In genomic region chr9:93204470-93205043, GRCh38 we compare ENCODE assay signal across 14 cellular contexts. TPM values are rescaled to one million over a fixed set of nuclear protein-coding genes. Genes with fewer than 3 reads are reported as not detected.
DNase-seq lines count a peak whose midpoint lies in the region; ATAC-seq, FAIRE-seq and TF ChIP-seq lines count a peak whose summit lies in the region.
"Had no signal": no experiment of that assay in that cellular context is flagged by ENCODE, and none has a peak within 500 bp of the region (broad histone marks: within the 10 kb centered on the region; RNA-seq: fewer than 3 reads in every experiment).

No MANE protein-coding gene starts in this region.

- H3K79me2 ChIP-seq in K562 (ENCODE audit: control insufficient read depth, insufficient read depth, low read length): no peaks in the 10 kb centered on the region
- H3K79me2 ChIP-seq: parathyroid adenoma had no signal

- H3K27ac Mint-ChIP-seq in Caco-2 (ENCODE audit: unreplicated experiment) (peak overlapping the region; percentile 61), progenitor cell of endocrine pancreas (peak overlapping the region; percentile 83)
- H3K27ac Mint-ChIP-seq in activated CD4-positive, alpha-beta T cell treated with anti-CD3 and anti-CD28 coated beads for 36 hours: no peak overlapping the region
- H3K27ac Mint-ChIP-seq: stimulated activated naive CD8-positive, alpha-beta T cell treated with anti-CD3 and anti-CD28 coated beads, Interleukin-15, amount 100 ng/mL, for 72 hours had no signal

- peaks cover 12% of the 10 kb centered on the region; the same call in 1 of the 2 replicates for H4K20me1 ChIP-seq in K562 (replicated peaks; ENCODE audit: control insufficient read depth, insufficient read depth, low read length)

- CTCF ChIA-PET in Caco-2 (lab: Charles Lee): interaction anchor here (1.2 kb wide), 1 partner anchor 100 kb away, joined by 3 read pairs; no protein-coding TSS in a partner anchor
- CTCF ChIA-PET in K562 (lab: Yijun Ruan, JAX; ENCODE audit: low intra/inter-chr PET ratio): no interaction called here
- CTCF ChIA-PET in activated CD4-positive, alpha-beta T cell treated with anti-CD3 and anti-CD28 coated beads for 36 hours (lab: Charles Lee): no interaction called here

- POLR2A ChIA-PET in Caco-2 (lab: Charles Lee): no interaction called here
- POLR2A ChIA-PET in K562 (lab: Yijun Ruan, JAX): interaction anchor here (0.6 to 1.2 kb wide), 3 partner anchors 10 to 35 kb away, joined by 3 to 4 read pairs (median 3); no protein-coding TSS in a partner anchor
- POLR2A ChIA-PET in activated CD4-positive, alpha-beta T cell treated with anti-CD3 and anti-CD28 coated beads for 36 hours (lab: Charles Lee): no interaction called here

- no peak for TF ChIP-seq RAD21 in K562 (CRISPR knock-in tag; conservative IDR thresholded peaks at IDR 0.05 in 1 of 2, IDR thresholded peaks at IDR 0.05 in 1 of 2)

- no peak for FAIRE-seq in K562 (lab: Jason Lieb, UNC)
- FAIRE-seq: colon, D721Med had no signal

- DNase-seq in Caco-2 (no peak), K562 (ENCODE audit: extremely low read depth in 1 of 4, low spot score in 3 of 4) (no peak), right cardiac atrium (peak in 2 of 3 donors; percentile 72 to 74), progenitor cell of endocrine pancreas (ENCODE audit: low spot score, unreplicated experiment) (no peak), superior temporal gyrus (ENCODE audit: extremely low spot score) (no peak), MV-4-11 (lab: John Stamatoyannopoulos, UW) (no peak), AML-193 (lab: John Stamatoyannopoulos, UW) (no peak)
- no peak for DNase-seq in activated CD4-positive, alpha-beta T cell treated with anti-CD3 and anti-CD28 coated beads for 36 hours
- DNase-seq: activated CD4-positive, alpha-beta T cell treated with anti-CD3 and anti-CD28 coated beads for 1 hour; mesendoderm; stimulated activated naive CD8-positive, alpha-beta T cell treated with anti-CD3 and anti-CD28 coated beads, Interleukin-15, amount 100 ng/mL, for 72 hours had no signal

- intact Hi-C loops in Caco-2 (cut with micrococcal nuclease; ENCODE audit: unreplicated experiment): no loop called here
- intact Hi-C loops in K562 (cut with micrococcal nuclease): no loop called here
- intact Hi-C loops in right cardiac atrium (cut with DNase I): no loop called here
- intact Hi-C loops in activated CD4-positive, alpha-beta T cell treated with anti-CD3 and anti-CD28 coated beads for 36 hours (cut with DNase I, micrococcal nuclease): no loop called here

- BruUV-seq in Caco-2 (replicated peaks; lab: Mats Ljungman, UMichigan): no TSS peak
- no TSS peak for BruUV-seq in K562 (replicated peaks; lab: Mats Ljungman, UMichigan)

- ATAC-seq in K562 (peak; percentile 44), right cardiac atrium (peak; percentile 26 to 32)
- no peak for ATAC-seq in activated CD4-positive, alpha-beta T cell treated with anti-CD3 and anti-CD28 coated beads for 36 hours

- TF ChIP-seq CTCF in Caco-2 (IDR thresholded peaks at IDR 0.05; ENCODE audit: insufficient read depth in 1 of 2, low read depth in 1 of 2, low read length in 1 of 2, severe bottlenecking in 1 of 2, unreplicated experiment in 1 of 2) (no peak), K562 (IDR thresholded peaks at IDR 0.05 in 2 of 3, conservative IDR thresholded peaks at IDR 0.05 in 1 of 3; ENCODE audit: insufficient read depth in 2 of 3, low read depth in 1 of 3, low read length in 3 of 3) (no peak), progenitor cell of endocrine pancreas (IDR thresholded peaks at IDR 0.05; ENCODE audit: unreplicated experiment) (no peak)

- peaks cover 15% of the 10 kb centered on the region for H3K4me1 Mint-ChIP-seq in Caco-2 (ENCODE audit: low read depth, unreplicated experiment)
- peaks cover 78% of the 10 kb centered on the region for H3K4me1 Mint-ChIP-seq in progenitor cell of endocrine pancreas (ENCODE audit: low read depth)
- H3K4me1 Mint-ChIP-seq in activated CD4-positive, alpha-beta T cell treated with anti-CD3 and anti-CD28 coated beads for 36 hours: no peaks in the 10 kb centered on the region

- H3K36me3 Mint-ChIP-seq in Caco-2 (ENCODE audit: insufficient read depth, unreplicated experiment) (no peaks in the 10 kb centered on the region), progenitor cell of endocrine pancreas (ENCODE audit: insufficient read depth) (peaks cover 1% of the 10 kb centered on the region)
- H3K36me3 Mint-ChIP-seq in activated CD4-positive, alpha-beta T cell treated with anti-CD3 and anti-CD28 coated beads for 36 hours (ENCODE audit: low read depth): no peaks in the 10 kb centered on the region

- H3K9me3 ChIP-seq in Caco-2 (no peaks in the 10 kb centered on the region), K562 (replicated peaks; ENCODE audit: control insufficient read depth, insufficient read depth, low read depth, low read length) (no peaks in the 10 kb centered on the region), right cardiac atrium (ENCODE audit: control insufficient read depth, low read length) (no peaks in the 10 kb centered on the region)

- peaks cover 4% of the 10 kb centered on the region for H3K9me1 ChIP-seq in K562 (ENCODE audit: control insufficient read depth, insufficient read depth, low read length)

- no peak overlapping the region for H3K4me2 ChIP-seq in K562 (ENCODE audit: insufficient read depth, low read length)

- TF ChIP-seq EP300 in K562 (IDR thresholded peaks at IDR 0.05; ENCODE audit: low read length): no peak

- TF ChIP-seq POLR2A in K562 (conservative IDR thresholded peaks at IDR 0.05): no peak

- H3K9me3 Mint-ChIP-seq in Caco-2 (ENCODE audit: unreplicated experiment) (no peaks in the 10 kb centered on the region), progenitor cell of endocrine pancreas (ENCODE audit: low read depth) (no peaks in the 10 kb centered on the region)
- H3K9me3 Mint-ChIP-seq in activated CD4-positive, alpha-beta T cell treated with anti-CD3 and anti-CD28 coated beads for 36 hours (ENCODE audit: low read depth): peaks cover 2% of the 10 kb centered on the region

- no peak overlapping the region for H3K4me3 Mint-ChIP-seq in Caco-2 (ENCODE audit: unreplicated experiment)
- peak overlapping the region; percentile 40 for H3K4me3 Mint-ChIP-seq in progenitor cell of endocrine pancreas (ENCODE audit: low read depth)
- H3K4me3 Mint-ChIP-seq in activated CD4-positive, alpha-beta T cell treated with anti-CD3 and anti-CD28 coated beads for 36 hours: no peak overlapping the region
- H3K4me3 Mint-ChIP-seq: stimulated activated naive CD8-positive, alpha-beta T cell treated with anti-CD3 and anti-CD28 coated beads, Interleukin-15, amount 100 ng/mL, for 72 hours had no signal

- no peaks in the 10 kb centered on the region for H3K36me3 ChIP-seq in Caco-2 (ENCODE audit: control insufficient read depth, insufficient read depth, low read length)
- H3K36me3 ChIP-seq in K562 (ENCODE audit: control insufficient read depth, insufficient read depth, low read length): no peaks in the 10 kb centered on the region

- no peak overlapping the region for H2AFZ ChIP-seq in K562 (ENCODE audit: low read depth, low read length)
- H2AFZ ChIP-seq: parathyroid adenoma had no signal

- H3K4me1 ChIP-seq in Caco-2: peaks cover 23% of the 10 kb centered on the region
- H3K4me1 ChIP-seq in K562 (replicated peaks in 1 of 2; ENCODE audit: control insufficient read depth in 2 of 2, insufficient read depth in 2 of 2, low read length in 2 of 2): peaks cover 0 to 18% of the 10 kb centered on the region in 2 experiments; a peak in 3 of 5 replicates
- H3K4me1 ChIP-seq in right cardiac atrium (ENCODE audit: control insufficient read depth, insufficient read depth, low read length): peaks cover 16% of the 10 kb centered on the region

- no peaks in the 10 kb centered on the region for H3K27me3 ChIP-seq in Caco-2 (replicated peaks; ENCODE audit: control insufficient read depth, insufficient read depth, low read length)
- peaks cover 0 to 25% of the 10 kb centered on the region in 2 experiments; a peak in 1 of 5 replicates for H3K27me3 ChIP-seq in K562 (ENCODE audit: control insufficient read depth in 2 of 2, insufficient read depth in 2 of 2, low read length in 2 of 2)
- H3K27me3 ChIP-seq in right cardiac atrium (ENCODE audit: control insufficient read depth, insufficient read depth): no peaks in the 10 kb centered on the region

- no peak overlapping the region for H3K9ac ChIP-seq in K562 (ENCODE audit: insufficient read depth in 1 of 2, low read depth in 2 of 2, low read length in 2 of 2)
- H3K9ac ChIP-seq: parathyroid adenoma had no signal

- H3K27ac ChIP-seq in K562 (ENCODE audit: extremely low read depth, low read depth, low read length) (no peak overlapping the region), right cardiac atrium (ENCODE audit: low read length) (peak overlapping the region; percentile 93)
- H3K27ac ChIP-seq: parathyroid adenoma had no signal

- H3K27me3 Mint-ChIP-seq in Caco-2 (ENCODE audit: insufficient read depth, unreplicated experiment) (no peaks in the 10 kb centered on the region), progenitor cell of endocrine pancreas (no peaks in the 10 kb centered on the region)
- H3K27me3 Mint-ChIP-seq in activated CD4-positive, alpha-beta T cell treated with anti-CD3 and anti-CD28 coated beads for 36 hours: no peaks in the 10 kb centered on the region
- H3K27me3 Mint-ChIP-seq: stimulated activated naive CD8-positive, alpha-beta T cell treated with anti-CD3 and anti-CD28 coated beads, Interleukin-15, amount 100 ng/mL, for 72 hours had no signal

- no peak overlapping the region for H3K4me3 ChIP-seq in Caco-2 (ENCODE audit: low read depth, low read length)
- no peak overlapping the region for H3K4me3 ChIP-seq in K562
- no peak overlapping the region for H3K4me3 ChIP-seq in right cardiac atrium (ENCODE audit: low read length)

- in situ Hi-C loops in K562 (cut with MboI): no loop called here

- 3% methylated on average over 3 of the region's 4 CpGs for WGBS in K562 (ENCODE audit: insufficient coverage, low coverage, missing lambda C conversion rate)
- 57% methylated on average over 4 of the region's 4 CpGs for WGBS in right cardiac atrium

RNA-seq across cellular contexts. Expression of gene WNK2, which starts 20.6 kb away (rescaled TPM):
- total RNA-seq in Caco-2 (2022) (21.7 and 23.4 TPM in 2 replicates), K562 (2014; rRNA removed) (0.64 and 1.9 TPM in 2 replicates), K562 (2014; rRNA removed; fragmentation: Illumina TruSeq; extraction: Trizol) (0.36 and 0.41 TPM in 2 replicates), K562 (2015; rRNA removed; fragmentation: Illumina TruSeq; extraction: Trizol) (0.40 and 0.60 TPM in 2 replicates), K562 (2021) (3.3 TPM in 2 replicates), right cardiac atrium (100 to 1,000 TPM; 217 to 322 (median 278) TPM), progenitor cell of endocrine pancreas (302 and 345 TPM in 2 replicates)
- total RNA-seq in K562 (2011; cell fraction: chromatin; rRNA removed; ENCODE audit: low replicate concordance): 5.1 and 9.4 TPM in 2 replicates
- total RNA-seq in K562 (2011; cell fraction: nucleolus; rRNA removed): 1.5 and 1.6 TPM in 2 replicates
- 4.0 and 4.5 TPM in 2 replicates for total RNA-seq in K562 (2011; cell fraction: nucleoplasm; rRNA removed)
- polyA plus RNA-seq in K562 (2011; rRNA removed) (0.28 and 0.45 TPM in 2 replicates), K562 (2014; fragmentation: Illumina TruSeq; extraction: Trizol) (0.73 and 1.7 TPM in 2 replicates), K562 (2014; fragmentation: Nextera tagmentation; extraction: Ambion mirVana) (not detected), K562 (2014; rRNA removed) (1.4 and 1.8 TPM in 2 replicates), right cardiac atrium (167 TPM)
- 0.15 and 0.75 TPM in 2 replicates for polyA plus RNA-seq in K562 (2011; cell fraction: cytosol; rRNA removed)
- 0.73 and 2.4 TPM in 2 replicates for polyA plus RNA-seq in K562 (2011; cell fraction: nucleus; rRNA removed)
- 1.9 and 2.2 TPM in 2 replicates for polyA plus RNA-seq in K562 (2012)
- 0.27 and 0.77 TPM in 2 replicates for polyA minus RNA-seq in K562 (2011; rRNA and poly(A)+ RNA removed)
- polyA minus RNA-seq in K562 (2011; cell fraction: cytosol; rRNA and poly(A)+ RNA removed): 0.67 TPM in 1 of 2 replicates, not detected in the other
- 0.89 and 1.2 TPM in 2 replicates for polyA minus RNA-seq in K562 (2011; cell fraction: nucleus; rRNA and poly(A)+ RNA removed)
- 1 to 10 TPM; 3.3 to 4.6 TPM for total RNA-seq in activated CD4-positive, alpha-beta T cell treated with anti-CD3 and anti-CD28 coated beads for 36 hours

Comparison
In these comparisons a context has a peak if more than half of its experiments do, and no peak if none do; other contexts are left out.
1. DNase-seq: peak in right cardiac atrium (2 of 3); none in Caco-2 (0 of 2), K562 (0 of 4), progenitor cell of endocrine pancreas (single experiment), superior temporal gyrus (single experiment), MV-4-11 (single experiment), AML-193 (0 of 2) and activated CD4-positive, alpha-beta T cell treated with anti-CD3 and anti-CD28 coated beads for 36 hours (single experiment).